ENCODE assay signal across 1 cellular context in the genomic region with DNA sequence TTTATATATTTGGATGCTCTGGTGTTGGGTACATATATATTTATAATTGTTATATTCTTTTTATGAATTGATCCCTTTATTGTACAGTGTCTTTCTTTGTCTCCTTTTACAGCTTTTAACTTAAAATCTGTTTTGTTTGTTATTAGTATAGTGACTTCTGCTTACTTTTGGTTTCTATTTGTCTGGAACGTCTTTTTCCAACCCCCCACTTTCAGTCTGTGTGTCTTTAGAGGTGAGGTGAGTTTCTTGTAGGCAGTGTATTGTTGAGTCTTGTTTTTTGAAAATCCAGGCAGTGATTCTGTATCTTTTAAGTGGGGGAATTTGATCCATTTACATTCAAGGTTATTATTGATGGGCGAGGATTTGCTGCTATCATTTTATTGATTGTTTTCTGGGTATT.
TF ChIP-seq lines count a peak whose summit lies in the region.

No MANE protein-coding gene starts in this region.

TF ChIP-seq in GM12878, 131 proteins besides CTCF, POLR2A, EP300 and RAD21 (continued from another document):
- TF ChIP-seq CEBPZ (IDR thresholded peaks at IDR 0.05; ENCODE audit: low read depth, low read length) (no peak), NR2F1 (conservative IDR thresholded peaks at IDR 0.05) (no peak), HDGF (IDR thresholded peaks at IDR 0.05) (no peak), TCF7 (IDR thresholded peaks at IDR 0.05; ENCODE audit: borderline replicate concordance) (no peak)
